9 cellular contexts compared by ENCODE assay signal in genomic region chr14:54622189-54622958, GRCh38. TPM values are rescaled to one million over a fixed set of nuclear protein-coding genes. Genes with fewer than 3 reads are reported as not detected.
DNase-seq lines count a peak whose midpoint lies in the region; ATAC-seq and TF ChIP-seq lines count a peak whose summit lies in the region.
"Had no signal": no experiment of that assay in that cellular context is flagged by ENCODE, and none has a peak within 500 bp of the region (broad histone marks: within the 10 kb centered on the region; RNA-seq: fewer than 3 reads in every experiment).

No MANE protein-coding gene starts in this region.

- H3K27me3 Mint-ChIP-seq in natural killer cell treated with Interleukin-12 subunit alpha and Interleukin-12 subunit beta and Interleukin-15 and Interleukin-18, amount 100 ng/mL, for 72 hours: peaks cover 0 to 6% of the 10 kb centered on the region in 2 donors
- H3K27me3 Mint-ChIP-seq in natural killer cell (ENCODE audit: low read depth in 2 of 2): peaks cover 0 to 3% of the 10 kb centered on the region in 2 donors

- no peak overlapping the region for H3K4me3 Mint-ChIP-seq in natural killer cell treated with Interleukin-12 subunit alpha and Interleukin-12 subunit beta and Interleukin-15 and Interleukin-18, amount 100 ng/mL, for 72 hours
- no peak overlapping the region for H3K4me3 Mint-ChIP-seq in natural killer cell

- intact Hi-C loops in natural killer cell (cut with micrococcal nuclease): no loop called here

- peaks cover 18% of the 10 kb centered on the region in 2 donors for H3K4me1 Mint-ChIP-seq in natural killer cell treated with Interleukin-12 subunit alpha and Interleukin-12 subunit beta and Interleukin-15 and Interleukin-18, amount 100 ng/mL, for 72 hours (ENCODE audit: low read depth in 2 of 2)
- H3K4me1 Mint-ChIP-seq in natural killer cell: peaks cover 16 to 17% of the 10 kb centered on the region in 2 donors

- H3K36me3 Mint-ChIP-seq in natural killer cell treated with Interleukin-12 subunit alpha and Interleukin-12 subunit beta and Interleukin-15 and Interleukin-18, amount 100 ng/mL, for 72 hours: no peaks in the 10 kb centered on the region
- no peaks in the 10 kb centered on the region for H3K36me3 Mint-ChIP-seq in natural killer cell

- no peaks in the 10 kb centered on the region for H3K9me3 Mint-ChIP-seq in natural killer cell treated with Interleukin-12 subunit alpha and Interleukin-12 subunit beta and Interleukin-15 and Interleukin-18, amount 100 ng/mL, for 72 hours
- H3K9me3 Mint-ChIP-seq in natural killer cell: no peaks in the 10 kb centered on the region

- no peak for DNase-seq in natural killer cell treated with Interleukin-12 subunit alpha and Interleukin-12 subunit beta and Interleukin-15 and Interleukin-18, amount 100 ng/mL, for 72 hours (ENCODE audit: low spot score)
- DNase-seq in natural killer cell: no peak
- DNase-seq in activated naive CD4-positive, alpha-beta T cell treated with anti-CD3 and anti-CD28 coated beads, Interleukin-2, amount 50 U/mL, for 16 hours: peak; percentile 58
- no peak for DNase-seq in NAMALWA (ENCODE audit: low spot score)
- DNase-seq in HuH-7.5 (ENCODE audit: low spot score): no peak
- DNase-seq in dedifferentiated amniotic fluid mesenchymal stem cell (ENCODE audit: extremely low spot score): no peak
- no peak for DNase-seq in NK-92 treated with Interleukin-12 subunit alpha and Interleukin-12 subunit beta, amount 100 ng/mL, for 24 hours (lab: John Stamatoyannopoulos, UW)
- DNase-seq: BE2C had no signal

- peak; percentile 40 to 64 for ATAC-seq in natural killer cell treated with Interleukin-12 subunit alpha and Interleukin-12 subunit beta and Interleukin-15 and Interleukin-18, amount 100 ng/mL, for 72 hours
- no peak for ATAC-seq in natural killer cell
- peak; percentile 64 for ATAC-seq in HG03097 (IDR thresholded peaks at IDR 0.05; ENCODE audit: low FRiP score, unreplicated experiment)

- H3K27ac Mint-ChIP-seq in natural killer cell treated with Interleukin-12 subunit alpha and Interleukin-12 subunit beta and Interleukin-15 and Interleukin-18, amount 100 ng/mL, for 72 hours: peak overlapping the region; percentile 4 to 82
- no peak overlapping the region for H3K27ac Mint-ChIP-seq in natural killer cell

- TF ChIP-seq CTCF in natural killer cell (IDR thresholded peaks at IDR 0.05): no peak

RNA-seq across cellular contexts. Expression of gene SAMD4A, which starts 55.4 kb away (rescaled TPM):
- total RNA-seq in natural killer cell treated with Interleukin-12 subunit alpha and Interleukin-12 subunit beta and Interleukin-15 and Interleukin-18, amount 100 ng/mL, for 72 hours: 1 to 10 TPM in 1 of 2 donors, under 1 TPM in 1; 0.26 to 1.0 TPM
- total RNA-seq in natural killer cell: 1 to 10 TPM in 2 of 3 donors, under 1 TPM in 1; 0.70 to 1.6 (median 1.4) TPM

Comparison
In these comparisons a context has a peak if more than half of its experiments do, and no peak if none do; other contexts are left out.
1. ATAC-seq: peak in natural killer cell treated with Interleukin-12 subunit alpha and Interleukin-12 subunit beta and Interleukin-15 and Interleukin-18, amount 100 ng/mL, for 72 hours (2 of 2) and HG03097 (single experiment); none in natural killer cell (0 of 3).
2. H3K27ac Mint-ChIP-seq: peak in natural killer cell treated with Interleukin-12 subunit alpha and Interleukin-12 subunit beta and Interleukin-15 and Interleukin-18, amount 100 ng/mL, for 72 hours (2 of 2); none in natural killer cell (0 of 2).